In the genomic region with DNA sequence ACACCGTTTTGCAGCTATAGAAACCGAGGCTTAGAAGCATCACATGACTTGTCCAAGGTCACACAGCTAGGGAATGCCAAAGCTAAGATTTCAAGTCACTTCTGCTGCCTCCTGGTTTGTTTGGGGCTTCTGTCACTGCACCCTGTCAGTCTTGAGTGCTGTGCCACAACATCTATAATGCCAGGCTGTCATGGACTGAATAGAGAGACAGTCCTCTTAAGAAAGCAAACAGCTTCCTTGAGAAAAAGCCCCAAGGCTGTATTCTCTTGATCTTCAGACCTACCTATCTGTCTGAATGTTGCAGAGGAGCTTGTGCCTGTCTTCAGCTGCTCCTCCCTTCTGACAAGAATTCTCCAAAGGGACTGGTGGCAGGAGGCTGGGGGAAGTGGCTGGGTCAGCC, we compare ENCODE assay signal across 34 cellular contexts.
"Had no signal": no experiment of that assay in that cellular context is flagged by ENCODE, and none has a peak within 500 bp of the region (broad histone marks: within the 10 kb centered on the region; RNA-seq: fewer than 3 reads in every experiment).

No MANE protein-coding gene starts in this region.

- H3K9me3 ChIP-seq: adrenal gland, body of pancreas had no signal

- H3K27ac Mint-ChIP-seq: activated B cell treated with CpG ODN at 0.5 μM for 24 hours; activated CD4-positive, alpha-beta memory T cell treated with anti-CD3 and anti-CD28 coated beads for 36 hours; activated CD4-positive, alpha-beta T cell treated with anti-CD3 and anti-CD28 coated beads for 36 hours; activated CD4-positive, alpha-beta T cell treated with anti-CD3 and anti-CD28 coated beads, Interleukin-2, amount 10 ng/mL, durations not matched to agents 24 days and 14 days; activated CD8-positive, alpha-beta memory T cell treated with anti-CD3 and anti-CD28 coated beads, Interleukin-2, amount 10 ng/mL, durations not matched to agents 7 days and 5 days; activated CD8-positive, alpha-beta T cell treated with anti-CD3 and anti-CD28 coated beads, Interleukin-2, amount 10 ng/mL, durations not matched to agents 7 days and 5 days; activated naive CD4-positive, alpha-beta T cell treated with anti-CD3 and anti-CD28 coated beads for 36 hours; activated naive CD4-positive, alpha-beta T cell treated with anti-CD3 and anti-CD28 coated beads, Interleukin-2, amount 50 U/mL, for 24 hours; activated naive CD8-positive, alpha-beta T cell treated with anti-CD3 and anti-CD28 coated beads for 36 hours; activated naive CD8-positive, alpha-beta T cell treated with anti-CD3 and anti-CD28 coated beads, Interleukin-2, amount 50 U/mL, for 24 hours; activated T-helper 1 cell treated with anti-CD3 and anti-CD28 coated beads, Interleukin-12 subunit alpha, Interleukin-12 subunit beta, Interleukin-2, Interleukin-4 antibody, amounts not matched to agents 30 ng/mL and 10 ng/mL and 1 ng/mL, durations not matched to agents 14 hours and 24 hours and 36 hours; activated T-helper 2 cell treated with anti-CD3 and anti-CD28 coated beads, Interferon-gamma antibody, Interleukin-2, Interleukin-4, amounts not matched to agents 10 μg/mL and 5 μg/mL and 100 μg/mL, durations not matched to agents 14 hours and 24 hours and 36 hours; T-helper 17 cell; T-helper 2 cell treated with Interferon-gamma antibody and Interleukin-4, amounts not matched to agents 5 μg/mL and 100 μg/mL, for 36 hours had no signal

- H3K27me3 Mint-ChIP-seq: activated B cell treated with CpG ODN at 0.5 μM for 24 hours; activated CD4-positive, alpha-beta T cell treated with anti-CD3 and anti-CD28 coated beads for 36 hours; activated CD4-positive, alpha-beta T cell treated with anti-CD3 and anti-CD28 coated beads, Interleukin-2, amount 10 ng/mL, durations not matched to agents 24 days and 14 days; activated CD8-positive, alpha-beta memory T cell treated with anti-CD3 and anti-CD28 coated beads, Interleukin-2, amount 10 ng/mL, durations not matched to agents 7 days and 5 days; activated naive CD8-positive, alpha-beta T cell treated with anti-CD3 and anti-CD28 coated beads for 36 hours; activated naive CD8-positive, alpha-beta T cell treated with anti-CD3 and anti-CD28 coated beads, Interleukin-2, amount 50 U/mL, for 24 hours; T-helper 17 cell had no signal

- H3K4me1 ChIP-seq: adrenal gland had no signal

- H3K27me3 ChIP-seq: adrenal gland, body of pancreas had no signal

- H3K9me3 Mint-ChIP-seq: activated B cell treated with CpG ODN at 0.5 μM for 24 hours; activated CD4-positive, alpha-beta memory T cell treated with anti-CD3 and anti-CD28 coated beads for 36 hours; activated CD4-positive, alpha-beta T cell treated with anti-CD3 and anti-CD28 coated beads, Interleukin-2, amount 10 ng/mL, durations not matched to agents 24 days and 14 days; activated naive CD4-positive, alpha-beta T cell treated with anti-CD3 and anti-CD28 coated beads for 36 hours; activated naive CD4-positive, alpha-beta T cell treated with anti-CD3 and anti-CD28 coated beads, Interleukin-2, amount 50 U/mL, for 24 hours; activated naive CD8-positive, alpha-beta T cell treated with anti-CD3 and anti-CD28 coated beads, Interleukin-2, amount 50 U/mL, for 24 hours; activated T-helper 1 cell treated with anti-CD3 and anti-CD28 coated beads, Interleukin-12 subunit alpha, Interleukin-12 subunit beta, Interleukin-2, Interleukin-4 antibody, amounts not matched to agents 30 ng/mL and 10 ng/mL and 1 ng/mL, durations not matched to agents 14 hours and 24 hours and 36 hours; activated T-helper 2 cell treated with anti-CD3 and anti-CD28 coated beads, Interferon-gamma antibody, Interleukin-2, Interleukin-4, amounts not matched to agents 10 μg/mL and 5 μg/mL and 100 μg/mL, durations not matched to agents 14 hours and 24 hours and 36 hours; T-helper 2 cell treated with Interferon-gamma antibody and Interleukin-4, amounts not matched to agents 5 μg/mL and 100 μg/mL, for 36 hours had no signal

- H3K4me3 ChIP-seq: adrenal gland, body of pancreas had no signal

- H3K27ac ChIP-seq: adrenal gland, body of pancreas, WERI-Rb-1 had no signal

- FAIRE-seq: colon, frontal cortex had no signal

- H3K36me3 ChIP-seq: adrenal gland, WERI-Rb-1 had no signal

- H3K4me1 Mint-ChIP-seq: activated B cell treated with CpG ODN at 0.5 μM for 24 hours; activated CD4-positive, alpha-beta T cell treated with anti-CD3 and anti-CD28 coated beads for 36 hours; activated CD4-positive, alpha-beta T cell treated with anti-CD3 and anti-CD28 coated beads, Interleukin-2, amount 10 ng/mL, durations not matched to agents 24 days and 14 days; activated CD8-positive, alpha-beta memory T cell treated with anti-CD3 and anti-CD28 coated beads, Interleukin-2, amount 10 ng/mL, durations not matched to agents 7 days and 5 days; activated naive CD4-positive, alpha-beta T cell treated with anti-CD3 and anti-CD28 coated beads, Interleukin-2, amount 50 U/mL, for 24 hours; activated naive CD8-positive, alpha-beta T cell treated with anti-CD3 and anti-CD28 coated beads for 36 hours; activated naive CD8-positive, alpha-beta T cell treated with anti-CD3 and anti-CD28 coated beads, Interleukin-2, amount 50 U/mL, for 24 hours; T-helper 17 cell had no signal

- DNase-seq: activated B cell treated with CpG ODN at 0.5 μM for 24 hours; activated CD4-positive, alpha-beta memory T cell treated with anti-CD3 and anti-CD28 coated beads for 36 hours; activated CD4-positive, alpha-beta T cell treated with anti-CD3 and anti-CD28 coated beads for 36 hours; activated CD4-positive, alpha-beta T cell treated with anti-CD3 and anti-CD28 coated beads, Interleukin-2, amount 10 ng/mL, durations not matched to agents 24 days and 14 days; activated CD8-positive, alpha-beta memory T cell treated with anti-CD3 and anti-CD28 coated beads, Interleukin-2, amount 10 ng/mL, durations not matched to agents 7 days and 5 days; activated CD8-positive, alpha-beta memory T cell treated with anti-CD3 and anti-CD28 coated beads, Interleukin-2, amount 50 U/mL, for 4 hours; activated CD8-positive, alpha-beta T cell treated with anti-CD3 and anti-CD28 coated beads, Interleukin-2, amount 10 ng/mL, durations not matched to agents 7 days and 5 days; activated effector memory CD4-positive, alpha-beta T cell treated with anti-CD3 and anti-CD28 coated beads, Interleukin-2, amount 50 U/mL, for 16 hours; activated naive CD4-positive, alpha-beta T cell treated with anti-CD3 and anti-CD28 coated beads for 36 hours; activated naive CD8-positive, alpha-beta T cell treated with anti-CD3 and anti-CD28 coated beads for 36 hours; activated naive CD8-positive, alpha-beta T cell treated with anti-CD3 and anti-CD28 coated beads, Interleukin-2, amount 50 U/mL, for 24 hours; activated T-cell treated with anti-CD3 and anti-CD28 coated beads, Interleukin-2, amount 50 U/mL, for 1 hour; activated T-cell treated with anti-CD3 and anti-CD28 coated beads, Interleukin-2, amount 50 U/mL, for 48 hours; adrenal gland; amygdala; aorta; body of pancreas; caudate nucleus; cortex of kidney; dermis blood vessel endothelial cell; effector CD8-positive, alpha-beta T cell; foreskin fibroblast; head of caudate nucleus; T-helper 17 cell; T1000; WERI-Rb-1 had no signal

- H3K4me3 Mint-ChIP-seq: activated B cell treated with CpG ODN at 0.5 μM for 24 hours; activated CD4-positive, alpha-beta memory T cell treated with anti-CD3 and anti-CD28 coated beads for 36 hours; activated CD4-positive, alpha-beta T cell treated with anti-CD3 and anti-CD28 coated beads for 36 hours; activated CD4-positive, alpha-beta T cell treated with anti-CD3 and anti-CD28 coated beads, Interleukin-2, amount 10 ng/mL, durations not matched to agents 24 days and 14 days; activated CD8-positive, alpha-beta memory T cell treated with anti-CD3 and anti-CD28 coated beads, Interleukin-2, amount 10 ng/mL, durations not matched to agents 7 days and 5 days; activated CD8-positive, alpha-beta T cell treated with anti-CD3 and anti-CD28 coated beads, Interleukin-2, amount 10 ng/mL, durations not matched to agents 7 days and 5 days; activated naive CD4-positive, alpha-beta T cell treated with anti-CD3 and anti-CD28 coated beads for 36 hours; activated naive CD4-positive, alpha-beta T cell treated with anti-CD3 and anti-CD28 coated beads, Interleukin-2, amount 50 U/mL, for 24 hours; activated naive CD8-positive, alpha-beta T cell treated with anti-CD3 and anti-CD28 coated beads for 36 hours; activated naive CD8-positive, alpha-beta T cell treated with anti-CD3 and anti-CD28 coated beads, Interleukin-2, amount 50 U/mL, for 24 hours; activated T-helper 1 cell treated with anti-CD3 and anti-CD28 coated beads, Interleukin-12 subunit alpha, Interleukin-12 subunit beta, Interleukin-2, Interleukin-4 antibody, amounts not matched to agents 30 ng/mL and 10 ng/mL and 1 ng/mL, durations not matched to agents 14 hours and 24 hours and 36 hours; T-helper 17 cell; T-helper 2 cell treated with Interferon-gamma antibody and Interleukin-4, amounts not matched to agents 5 μg/mL and 100 μg/mL, for 36 hours had no signal

- H3K36me3 Mint-ChIP-seq: activated CD4-positive, alpha-beta memory T cell treated with anti-CD3 and anti-CD28 coated beads for 36 hours; activated CD8-positive, alpha-beta memory T cell treated with anti-CD3 and anti-CD28 coated beads, Interleukin-2, amount 10 ng/mL, durations not matched to agents 7 days and 5 days; activated naive CD4-positive, alpha-beta T cell treated with anti-CD3 and anti-CD28 coated beads, Interleukin-2, amount 50 U/mL, for 24 hours; activated naive CD8-positive, alpha-beta T cell treated with anti-CD3 and anti-CD28 coated beads for 36 hours had no signal

- ATAC-seq: activated CD4-positive, alpha-beta T cell treated with anti-CD3 and anti-CD28 coated beads for 36 hours; activated CD4-positive, CD25-positive, alpha-beta regulatory T cell treated with anti-CD3 and anti-CD28 coated beads, Interleukin-2, amount 50 U/mL, for 24 hours; activated CD8-positive, alpha-beta memory T cell treated with anti-CD3 and anti-CD28 coated beads, Interleukin-2, amount 10 ng/mL, durations not matched to agents 7 days and 5 days; activated CD8-positive, alpha-beta T cell treated with anti-CD3 and anti-CD28 coated beads, Interleukin-2, amount 10 ng/mL, durations not matched to agents 7 days and 5 days; activated naive CD8-positive, alpha-beta T cell treated with anti-CD3 and anti-CD28 coated beads, Interleukin-2, amount 50 U/mL, for 24 hours; body of pancreas; esophagus mucosa; T-helper 17 cell had no signal
